Comparison of ENCODE assay signal across 15 cellular contexts in the genomic region with DNA sequence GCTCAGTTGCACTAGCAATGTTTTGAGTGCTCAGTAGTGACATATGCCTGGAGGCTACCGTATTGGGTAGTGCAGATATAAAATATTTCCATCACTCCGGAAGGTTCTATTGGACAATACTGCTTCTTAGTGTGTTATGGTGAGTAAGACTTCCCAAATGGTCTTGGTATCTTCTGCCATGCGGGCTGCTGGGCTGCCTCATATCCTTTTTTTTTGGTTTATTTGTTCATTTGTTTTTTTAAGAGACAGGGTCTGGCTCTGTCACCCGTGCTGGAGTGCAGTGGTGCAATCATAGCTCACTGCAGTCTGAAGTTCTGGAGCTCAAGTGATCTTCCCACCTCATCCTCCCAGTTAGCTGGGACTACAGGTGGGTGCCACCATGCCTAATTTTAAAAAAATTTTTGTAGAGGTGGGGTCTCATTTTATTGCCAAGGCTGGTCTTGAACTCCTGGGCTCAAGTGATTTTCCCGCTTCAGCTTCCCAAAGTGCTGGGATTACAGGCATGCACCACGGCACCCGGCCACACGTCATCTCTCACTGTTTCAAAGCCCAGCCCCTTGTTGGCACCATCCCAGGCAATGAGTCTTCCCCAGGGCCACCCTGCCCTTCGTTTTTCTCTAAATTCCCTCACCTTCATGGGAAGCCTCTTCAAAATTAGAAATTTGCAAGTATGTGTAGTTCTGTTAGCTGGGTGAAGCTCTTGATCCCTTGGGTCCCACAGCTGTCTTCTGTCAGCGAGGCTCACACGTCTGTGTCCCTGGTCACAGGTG.
A peak's percentile ranks its signal among the peaks of the same experiment; 100 is the strongest.
DNase-seq lines count a peak whose midpoint lies in the region; ATAC-seq and TF ChIP-seq lines count a peak whose summit lies in the region.
"Had no signal": no experiment of that assay in that cellular context is flagged by ENCODE, and none has a peak within 500 bp of the region (broad histone marks: within the 10 kb centered on the region; RNA-seq: fewer than 3 reads in every experiment).

No MANE protein-coding gene starts in this region.

- peak overlapping the region; percentile 73 for H3K9ac ChIP-seq in skeletal muscle satellite cell (ENCODE audit: low read depth, low read length)

- no peaks in the 10 kb centered on the region for H3K9me2 ChIP-seq in PC-9 (ENCODE audit: insufficient read depth)

- H3K27me3 ChIP-seq in PC-9 (ENCODE audit: insufficient read depth, low read depth) (no peaks in the 10 kb centered on the region), esophagus squamous epithelium (peaks cover 0 to 8% (median 0%) of the 10 kb centered on the region in 4 donors), skeletal muscle satellite cell (ENCODE audit: control insufficient read depth, insufficient read depth, low read length) (no peaks in the 10 kb centered on the region), A673 (replicated peaks; ENCODE audit: insufficient read depth, low read depth, low read length, poor library complexity) (no peaks in the 10 kb centered on the region)
- H3K27me3 ChIP-seq: heart left ventricle had no signal

- no peak for TF ChIP-seq POLR2A in esophagus squamous epithelium (IDR thresholded peaks at IDR 0.05)

- peaks cover 15% of the 10 kb centered on the region; the same call in 1 of the 2 replicates for H3K4me1 ChIP-seq in PC-9 (replicated peaks; ENCODE audit: insufficient read depth)
- peaks cover 0 to 24% (median 9%) of the 10 kb centered on the region in 3 donors for H3K4me1 ChIP-seq in esophagus squamous epithelium
- H3K4me1 ChIP-seq in skeletal muscle satellite cell (ENCODE audit: control insufficient read depth, insufficient read depth, low read length), result peaks cover 50% of the 10 kb centered on the region
- no peaks in the 10 kb centered on the region for H3K4me1 ChIP-seq in A673 (ENCODE audit: insufficient read depth, low read length, poor library complexity, severe bottlenecking)
- H3K4me1 ChIP-seq: heart left ventricle, sigmoid colon had no signal

- no peak overlapping the region for H2AFZ ChIP-seq in PC-9

- WGBS in esophagus squamous epithelium, 2 donors, result 52 to 56% methylated on average over 11 of the region's 11 CpGs

- DNase-seq in GM03348 (ENCODE audit: low spot score), result peak; percentile 63
- DNase-seq in PC-9, result peak in 1 of 2 experiments; percentile 56
- DNase-seq in esophagus squamous epithelium (lab: John Stamatoyannopoulos, UW), result no peak
- no peak for DNase-seq in A673 (ENCODE audit: low spot score)
- DNase-seq in activated CD4-positive, CD25-positive, alpha-beta regulatory T cell (lab: John Stamatoyannopoulos, UW), result no peak
- DNase-seq in activated gamma-delta T cell (lab: John Stamatoyannopoulos, UW), result no peak
- DNase-seq: activated naive CD8-positive, alpha-beta T cell treated with anti-CD3 and anti-CD28 coated beads, Interleukin-2, amount 50 U/mL, for 24 hours; Karpas-422; left colon; NCI-H1930; sigmoid colon had no signal

- BruUV-seq in PC-9 (replicated peaks; lab: Mats Ljungman, UMichigan) (TSS peak; percentile 60), A673 (replicated peaks; lab: Mats Ljungman, UMichigan) (no TSS peak)

- CTCF ChIA-PET in PC-9 (lab: Charles Lee), result interaction anchor here (0.6 kb wide), 1 partner anchor 1064 kb away, joined by 3 read pairs; no protein-coding TSS in a partner anchor
- CTCF ChIA-PET in A673 (lab: Charles Lee), result no interaction called here

- H3K4me2 ChIP-seq in PC-9, result no peak overlapping the region
- H3K4me2 ChIP-seq in skeletal muscle satellite cell (ENCODE audit: low read length), result peak overlapping the region; percentile 69

- H3K9me3 ChIP-seq in PC-9 (ENCODE audit: insufficient read depth, low read depth) (peaks cover 3% of the 10 kb centered on the region; the same call in 1 of the 2 replicates), esophagus squamous epithelium (no peaks in the 10 kb centered on the region), skeletal muscle satellite cell (replicated peaks; ENCODE audit: low read length) (no peaks in the 10 kb centered on the region), A673 (ENCODE audit: low read depth, low read length, poor library complexity, severe bottlenecking) (no peaks in the 10 kb centered on the region)
- H3K9me3 ChIP-seq: heart left ventricle, sigmoid colon had no signal

- intact Hi-C loops in PC-9 (cut with micrococcal nuclease; ENCODE audit: unreplicated experiment), result no loop called here
- intact Hi-C loops in esophagus squamous epithelium (cut with DNase I), result no loop called here
- intact Hi-C loops in A673 (cut with micrococcal nuclease; ENCODE audit: unreplicated experiment), result no loop called here

- H3F3A ChIP-seq in PC-9 (ENCODE audit: insufficient read depth, low read depth), result peaks cover 8% of the 10 kb centered on the region

- H3K27ac ChIP-seq in PC-9 (no peak overlapping the region), esophagus squamous epithelium (peak overlapping the region in 3 of 4 donors; percentile 32 to 58 (median 49)), A673 (ENCODE audit: low read depth, low read length, poor library complexity, severe bottlenecking) (no peak overlapping the region)
- H3K27ac ChIP-seq: heart left ventricle, SK-N-MC had no signal

- POLR2A ChIA-PET in PC-9 (lab: Charles Lee; ENCODE audit: unreplicated experiment), result interaction anchor here (0.7 kb wide), 1 partner anchor 459 kb away, joined by 6 read pairs; no protein-coding TSS in a partner anchor
- POLR2A ChIA-PET in A673 (lab: Charles Lee; ENCODE audit: low non-redundant PET), result no interaction called here

- H3K4me3 ChIP-seq in PC-9, result no peak overlapping the region
- H3K4me3 ChIP-seq in esophagus squamous epithelium, result no peak overlapping the region
- peak overlapping the region; percentile 29 for H3K4me3 ChIP-seq in skeletal muscle satellite cell (ENCODE audit: low read length)
- H3K4me3 ChIP-seq in A673 (ENCODE audit: low read depth, low read length, poor library complexity, severe bottlenecking), result no peak overlapping the region
- H3K4me3 ChIP-seq: heart left ventricle, sigmoid colon, SK-N-MC had no signal

- no peaks in the 10 kb centered on the region for H3K79me2 ChIP-seq in PC-9 (ENCODE audit: low read depth)

- no peak for ATAC-seq in HG03460 (IDR thresholded peaks at IDR 0.05; ENCODE audit: unreplicated experiment)
- ATAC-seq: activated naive CD8-positive, alpha-beta T cell treated with anti-CD3 and anti-CD28 coated beads, Interleukin-2, amount 50 U/mL, for 24 hours; heart left ventricle; left colon had no signal

- TF ChIP-seq CTCF in PC-9 (conservative IDR thresholded peaks at IDR 0.05), result no peak
- no peak for TF ChIP-seq CTCF in esophagus squamous epithelium (IDR thresholded peaks at IDR 0.05)
- TF ChIP-seq CTCF in A673 (conservative IDR thresholded peaks at IDR 0.05; ENCODE audit: low read depth, low read length), result no peak

- H3K36me3 ChIP-seq in PC-9 (ENCODE audit: low read depth), result 0 out of 2 replicates have a peak, but pooled peaks cover 8% of the 10 kb centered on the region
- H3K36me3 ChIP-seq in esophagus squamous epithelium, result no peaks in the 10 kb centered on the region
- H3K36me3 ChIP-seq in skeletal muscle satellite cell (ENCODE audit: insufficient read depth, low read length), result no peaks in the 10 kb centered on the region
- H3K36me3 ChIP-seq in A673 (ENCODE audit: insufficient read depth, low read length, poor library complexity, severe bottlenecking), result no peaks in the 10 kb centered on the region
- H3K36me3 ChIP-seq: heart left ventricle, sigmoid colon had no signal

- H4K20me1 ChIP-seq in PC-9 (ENCODE audit: insufficient read depth), result no peaks in the 10 kb centered on the region

Comparison
In these comparisons a context has a peak if more than half of its experiments do, and no peak if none do; other contexts are left out.
1. H3K27ac ChIP-seq: peak in esophagus squamous epithelium (3 of 4); none in PC-9 (single experiment) and A673 (single experiment).